In the genomic region with DNA sequence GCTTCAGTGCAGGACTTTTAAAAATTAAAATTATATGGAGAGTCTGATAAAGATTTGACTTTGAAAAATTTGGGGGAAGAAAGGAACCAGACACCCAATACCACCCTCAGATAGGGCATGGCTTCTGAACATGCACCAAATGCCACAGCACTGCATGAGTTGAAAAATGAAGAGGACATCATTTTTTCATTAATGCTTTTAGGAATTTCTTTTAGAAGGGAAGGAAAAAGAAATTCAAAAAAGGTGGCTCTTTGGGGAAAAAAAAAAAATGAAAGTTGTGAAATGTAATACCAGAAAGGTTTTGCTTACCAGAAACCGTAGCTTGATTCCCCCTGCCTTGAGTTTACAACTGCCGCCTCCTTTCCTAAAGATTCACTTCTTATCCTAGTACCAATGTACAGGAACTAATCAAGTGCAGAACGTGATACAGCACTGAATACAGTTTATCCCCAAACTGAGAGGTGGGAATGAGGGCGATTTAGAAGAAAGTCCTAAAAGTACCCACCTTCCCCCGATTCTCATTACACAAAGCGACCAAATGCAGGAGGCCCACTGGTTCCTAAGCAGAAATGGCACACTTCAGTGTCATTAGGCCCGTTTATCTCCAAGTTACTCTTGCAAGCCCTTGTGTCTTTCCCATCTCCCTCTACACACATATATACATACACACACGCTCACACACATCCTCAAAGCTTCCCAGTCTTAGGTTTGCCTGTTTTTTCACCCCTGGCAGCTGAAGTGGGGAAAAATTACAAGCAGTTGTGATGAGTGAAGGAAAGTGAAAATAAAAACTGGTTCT, we compare ENCODE assay signal across 1 cellular context.
TF ChIP-seq lines count a peak whose summit lies in the region.

No MANE protein-coding gene starts in this region.

TF ChIP-seq in HepG2, 621 proteins besides CTCF, POLR2A, EP300 and RAD21 (continues in another document):
- no peak for TF ChIP-seq GTF3A (CRISPR knock-in tag; conservative IDR thresholded peaks at IDR 0.05)
- no peak for TF ChIP-seq ZNF329 (CRISPR knock-in tag; IDR thresholded peaks at IDR 0.05; ENCODE audit: low read depth)
- TF ChIP-seq ZNF33A (CRISPR knock-in tag; IDR thresholded peaks at IDR 0.05; ENCODE audit: borderline replicate concordance): no peak
- TF ChIP-seq, protein P1, sequence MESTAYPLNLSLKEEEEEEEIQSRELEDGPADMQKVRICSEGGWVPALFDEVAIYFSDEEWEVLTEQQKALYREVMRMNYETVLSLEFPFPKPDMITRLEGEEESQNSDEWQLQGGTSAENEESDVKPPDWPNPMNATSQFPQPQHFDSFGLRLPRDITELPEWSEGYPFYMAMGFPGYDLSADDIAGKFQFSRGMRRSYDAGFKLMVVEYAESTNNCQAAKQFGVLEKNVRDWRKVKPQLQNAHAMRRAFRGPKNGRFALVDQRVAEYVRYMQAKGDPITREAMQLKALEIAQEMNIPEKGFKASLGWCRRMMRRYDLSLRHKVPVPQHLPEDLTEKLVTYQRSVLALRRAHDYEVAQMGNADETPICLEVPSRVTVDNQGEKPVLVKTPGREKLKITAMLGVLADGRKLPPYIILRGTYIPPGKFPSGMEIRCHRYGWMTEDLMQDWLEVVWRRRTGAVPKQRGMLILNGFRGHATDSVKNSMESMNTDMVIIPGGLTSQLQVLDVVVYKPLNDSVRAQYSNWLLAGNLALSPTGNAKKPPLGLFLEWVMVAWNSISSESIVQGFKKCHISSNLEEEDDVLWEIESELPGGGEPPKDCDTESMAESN (CRISPR knock-in tag; conservative IDR thresholded peaks at IDR 0.05): peak; percentile 62; the same call in 1 of the 2 replicates
- TF ChIP-seq TBP (CRISPR knock-in tag; IDR thresholded peaks at IDR 0.05): peak; percentile 75; the same call in 1 of the 2 replicates
- TF ChIP-seq, protein P2, sequence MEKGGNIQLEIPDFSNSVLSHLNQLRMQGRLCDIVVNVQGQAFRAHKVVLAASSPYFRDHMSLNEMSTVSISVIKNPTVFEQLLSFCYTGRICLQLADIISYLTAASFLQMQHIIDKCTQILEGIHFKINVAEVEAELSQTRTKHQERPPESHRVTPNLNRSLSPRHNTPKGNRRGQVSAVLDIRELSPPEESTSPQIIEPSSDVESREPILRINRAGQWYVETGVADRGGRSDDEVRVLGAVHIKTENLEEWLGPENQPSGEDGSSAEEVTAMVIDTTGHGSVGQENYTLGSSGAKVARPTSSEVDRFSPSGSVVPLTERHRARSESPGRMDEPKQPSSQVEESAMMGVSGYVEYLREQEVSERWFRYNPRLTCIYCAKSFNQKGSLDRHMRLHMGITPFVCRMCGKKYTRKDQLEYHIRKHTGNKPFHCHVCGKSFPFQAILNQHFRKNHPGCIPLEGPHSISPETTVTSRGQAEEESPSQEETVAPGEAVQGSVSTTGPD (CRISPR knock-in tag; IDR thresholded peaks at IDR 0.05): no peak
- TF ChIP-seq ZNF296 (CRISPR knock-in tag; conservative IDR thresholded peaks at IDR 0.05): no peak
- TF ChIP-seq, protein P3, sequence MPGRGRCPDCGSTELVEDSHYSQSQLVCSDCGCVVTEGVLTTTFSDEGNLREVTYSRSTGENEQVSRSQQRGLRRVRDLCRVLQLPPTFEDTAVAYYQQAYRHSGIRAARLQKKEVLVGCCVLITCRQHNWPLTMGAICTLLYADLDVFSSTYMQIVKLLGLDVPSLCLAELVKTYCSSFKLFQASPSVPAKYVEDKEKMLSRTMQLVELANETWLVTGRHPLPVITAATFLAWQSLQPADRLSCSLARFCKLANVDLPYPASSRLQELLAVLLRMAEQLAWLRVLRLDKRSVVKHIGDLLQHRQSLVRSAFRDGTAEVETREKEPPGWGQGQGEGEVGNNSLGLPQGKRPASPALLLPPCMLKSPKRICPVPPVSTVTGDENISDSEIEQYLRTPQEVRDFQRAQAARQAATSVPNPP (CRISPR knock-in tag; IDR thresholded peaks at IDR 0.05): peak; percentile 0; the same call in 1 of the 2 replicates
- peak; percentile 20; the same call in 1 of the 2 replicates for TF ChIP-seq FOSL2 (CRISPR knock-in tag; IDR thresholded peaks at IDR 0.05)
- TF ChIP-seq, protein P4, sequence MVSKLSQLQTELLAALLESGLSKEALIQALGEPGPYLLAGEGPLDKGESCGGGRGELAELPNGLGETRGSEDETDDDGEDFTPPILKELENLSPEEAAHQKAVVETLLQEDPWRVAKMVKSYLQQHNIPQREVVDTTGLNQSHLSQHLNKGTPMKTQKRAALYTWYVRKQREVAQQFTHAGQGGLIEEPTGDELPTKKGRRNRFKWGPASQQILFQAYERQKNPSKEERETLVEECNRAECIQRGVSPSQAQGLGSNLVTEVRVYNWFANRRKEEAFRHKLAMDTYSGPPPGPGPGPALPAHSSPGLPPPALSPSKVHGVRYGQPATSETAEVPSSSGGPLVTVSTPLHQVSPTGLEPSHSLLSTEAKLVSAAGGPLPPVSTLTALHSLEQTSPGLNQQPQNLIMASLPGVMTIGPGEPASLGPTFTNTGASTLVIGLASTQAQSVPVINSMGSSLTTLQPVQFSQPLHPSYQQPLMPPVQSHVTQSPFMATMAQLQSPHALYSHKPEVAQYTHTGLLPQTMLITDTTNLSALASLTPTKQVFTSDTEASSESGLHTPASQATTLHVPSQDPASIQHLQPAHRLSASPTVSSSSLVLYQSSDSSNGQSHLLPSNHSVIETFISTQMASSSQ (IDR thresholded peaks at IDR 0.05; ENCODE audit: low read depth): 0 out of 2 replicates have a peak, but pooled peaks have one; percentile 2
- TF ChIP-seq, protein P4 (CRISPR knock-in tag; IDR thresholded peaks at IDR 0.05; ENCODE audit: borderline replicate concordance): no peak
- TF ChIP-seq EEA1 (CRISPR knock-in tag; IDR thresholded peaks at IDR 0.05; ENCODE audit: borderline replicate concordance): no peak
- TF ChIP-seq, protein P5, sequence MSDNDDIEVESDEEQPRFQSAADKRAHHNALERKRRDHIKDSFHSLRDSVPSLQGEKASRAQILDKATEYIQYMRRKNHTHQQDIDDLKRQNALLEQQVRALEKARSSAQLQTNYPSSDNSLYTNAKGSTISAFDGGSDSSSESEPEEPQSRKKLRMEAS (IDR thresholded peaks at IDR 0.05): peak; percentile 40; the same call in 1 of the 2 replicates
- 0 out of 2 replicates have a peak, but pooled peaks have one; percentile 53 for TF ChIP-seq ZNF354B (CRISPR knock-in tag; IDR thresholded peaks at IDR 0.05)
- 0 out of 2 replicates have a peak, but pooled peaks have one; percentile 47 for TF ChIP-seq ZNF446 (CRISPR knock-in tag; IDR thresholded peaks at IDR 0.05)
- TF ChIP-seq, protein P6, sequence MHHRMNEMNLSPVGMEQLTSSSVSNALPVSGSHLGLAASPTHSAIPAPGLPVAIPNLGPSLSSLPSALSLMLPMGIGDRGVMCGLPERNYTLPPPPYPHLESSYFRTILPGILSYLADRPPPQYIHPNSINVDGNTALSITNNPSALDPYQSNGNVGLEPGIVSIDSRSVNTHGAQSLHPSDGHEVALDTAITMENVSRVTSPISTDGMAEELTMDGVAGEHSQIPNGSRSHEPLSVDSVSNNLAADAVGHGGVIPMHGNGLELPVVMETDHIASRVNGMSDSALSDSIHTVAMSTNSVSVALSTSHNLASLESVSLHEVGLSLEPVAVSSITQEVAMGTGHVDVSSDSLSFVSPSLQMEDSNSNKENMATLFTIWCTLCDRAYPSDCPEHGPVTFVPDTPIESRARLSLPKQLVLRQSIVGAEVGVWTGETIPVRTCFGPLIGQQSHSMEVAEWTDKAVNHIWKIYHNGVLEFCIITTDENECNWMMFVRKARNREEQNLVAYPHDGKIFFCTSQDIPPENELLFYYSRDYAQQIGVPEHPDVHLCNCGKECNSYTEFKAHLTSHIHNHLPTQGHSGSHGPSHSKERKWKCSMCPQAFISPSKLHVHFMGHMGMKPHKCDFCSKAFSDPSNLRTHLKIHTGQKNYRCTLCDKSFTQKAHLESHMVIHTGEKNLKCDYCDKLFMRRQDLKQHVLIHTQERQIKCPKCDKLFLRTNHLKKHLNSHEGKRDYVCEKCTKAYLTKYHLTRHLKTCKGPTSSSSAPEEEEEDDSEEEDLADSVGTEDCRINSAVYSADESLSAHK (CRISPR knock-in tag; IDR thresholded peaks at IDR 0.05; ENCODE audit: borderline replicate concordance): no peak
- peak; percentile 0 for TF ChIP-seq RBFOX2 (IDR thresholded peaks at IDR 0.05; ENCODE audit: low read depth, low read length)
- TF ChIP-seq AKAP8 (CRISPR knock-in tag; IDR thresholded peaks at IDR 0.05): 0 out of 2 replicates have a peak, but pooled peaks have one; percentile 58
- TF ChIP-seq SP140L (CRISPR knock-in tag; IDR thresholded peaks at IDR 0.05; ENCODE audit: borderline replicate concordance): no peak
- TF ChIP-seq HES4 (CRISPR knock-in tag; IDR thresholded peaks at IDR 0.05; ENCODE audit: borderline replicate concordance): no peak
- TF ChIP-seq JARID2 (CRISPR knock-in tag; IDR thresholded peaks at IDR 0.05; ENCODE audit: insufficient replicate concordance): no peak
- TF ChIP-seq SRSF4 (IDR thresholded peaks at IDR 0.05; ENCODE audit: low read depth, low read length, poor library complexity, severe bottlenecking): peak; percentile 91
- no peak for TF ChIP-seq FOXA1 (IDR thresholded peaks at IDR 0.05)
- TF ChIP-seq FOXA1 (CRISPR knock-in tag; IDR thresholded peaks at IDR 0.05): no peak
- peak; percentile 70; the same call in 1 of the 2 replicates for TF ChIP-seq TEAD2 (CRISPR knock-in tag; IDR thresholded peaks at IDR 0.05)
- 0 out of 2 replicates have a peak, but pooled peaks have one; percentile 8 for TF ChIP-seq FOXK1 (CRISPR knock-in tag; IDR thresholded peaks at IDR 0.05; ENCODE audit: borderline replicate concordance, low read depth)
- no peak for TF ChIP-seq PHB2 (IDR thresholded peaks at IDR 0.05; ENCODE audit: partially characterized antibody)
- TF ChIP-seq ZNF121 (CRISPR knock-in tag; IDR thresholded peaks at IDR 0.05): no peak
- TF ChIP-seq ZNF709 (CRISPR knock-in tag; IDR thresholded peaks at IDR 0.05): peak; percentile 39; the same call in 1 of the 2 replicates
- no peak for TF ChIP-seq KAT8 (CRISPR knock-in tag; IDR thresholded peaks at IDR 0.05)
- TF ChIP-seq, protein P7, sequence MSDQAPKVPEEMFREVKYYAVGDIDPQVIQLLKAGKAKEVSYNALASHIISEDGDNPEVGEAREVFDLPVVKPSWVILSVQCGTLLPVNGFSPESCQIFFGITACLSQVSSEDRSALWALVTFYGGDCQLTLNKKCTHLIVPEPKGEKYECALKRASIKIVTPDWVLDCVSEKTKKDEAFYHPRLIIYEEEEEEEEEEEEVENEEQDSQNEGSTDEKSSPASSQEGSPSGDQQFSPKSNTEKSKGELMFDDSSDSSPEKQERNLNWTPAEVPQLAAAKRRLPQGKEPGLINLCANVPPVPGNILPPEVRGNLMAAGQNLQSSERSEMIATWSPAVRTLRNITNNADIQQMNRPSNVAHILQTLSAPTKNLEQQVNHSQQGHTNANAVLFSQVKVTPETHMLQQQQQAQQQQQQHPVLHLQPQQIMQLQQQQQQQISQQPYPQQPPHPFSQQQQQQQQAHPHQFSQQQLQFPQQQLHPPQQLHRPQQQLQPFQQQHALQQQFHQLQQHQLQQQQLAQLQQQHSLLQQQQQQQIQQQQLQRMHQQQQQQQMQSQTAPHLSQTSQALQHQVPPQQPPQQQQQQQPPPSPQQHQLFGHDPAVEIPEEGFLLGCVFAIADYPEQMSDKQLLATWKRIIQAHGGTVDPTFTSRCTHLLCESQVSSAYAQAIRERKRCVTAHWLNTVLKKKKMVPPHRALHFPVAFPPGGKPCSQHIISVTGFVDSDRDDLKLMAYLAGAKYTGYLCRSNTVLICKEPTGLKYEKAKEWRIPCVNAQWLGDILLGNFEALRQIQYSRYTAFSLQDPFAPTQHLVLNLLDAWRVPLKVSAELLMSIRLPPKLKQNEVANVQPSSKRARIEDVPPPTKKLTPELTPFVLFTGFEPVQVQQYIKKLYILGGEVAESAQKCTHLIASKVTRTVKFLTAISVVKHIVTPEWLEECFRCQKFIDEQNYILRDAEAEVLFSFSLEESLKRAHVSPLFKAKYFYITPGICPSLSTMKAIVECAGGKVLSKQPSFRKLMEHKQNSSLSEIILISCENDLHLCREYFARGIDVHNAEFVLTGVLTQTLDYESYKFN (CRISPR knock-in tag; conservative IDR thresholded peaks at IDR 0.05): 0 out of 2 replicates have a peak, but pooled peaks have one; percentile 13
- no peak for TF ChIP-seq HNF4A (CRISPR knock-in tag; IDR thresholded peaks at IDR 0.05)
- TF ChIP-seq, protein P8, sequence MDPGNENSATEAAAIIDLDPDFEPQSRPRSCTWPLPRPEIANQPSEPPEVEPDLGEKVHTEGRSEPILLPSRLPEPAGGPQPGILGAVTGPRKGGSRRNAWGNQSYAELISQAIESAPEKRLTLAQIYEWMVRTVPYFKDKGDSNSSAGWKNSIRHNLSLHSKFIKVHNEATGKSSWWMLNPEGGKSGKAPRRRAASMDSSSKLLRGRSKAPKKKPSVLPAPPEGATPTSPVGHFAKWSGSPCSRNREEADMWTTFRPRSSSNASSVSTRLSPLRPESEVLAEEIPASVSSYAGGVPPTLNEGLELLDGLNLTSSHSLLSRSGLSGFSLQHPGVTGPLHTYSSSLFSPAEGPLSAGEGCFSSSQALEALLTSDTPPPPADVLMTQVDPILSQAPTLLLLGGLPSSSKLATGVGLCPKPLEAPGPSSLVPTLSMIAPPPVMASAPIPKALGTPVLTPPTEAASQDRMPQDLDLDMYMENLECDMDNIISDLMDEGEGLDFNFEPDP (CRISPR knock-in tag; conservative IDR thresholded peaks at IDR 0.05): peak; percentile 86; the same call in 1 of the 2 replicates
- peak; percentile 54 for TF ChIP-seq CCAR2 (optimal IDR thresholded peaks at IDR 0.05; ENCODE audit: low read depth, low read length)
- TF ChIP-seq HMG20A (CRISPR knock-in tag; IDR thresholded peaks at IDR 0.05; ENCODE audit: borderline replicate concordance): no peak
- TF ChIP-seq SATB2 (CRISPR knock-in tag; IDR thresholded peaks at IDR 0.05): peak; percentile 55; the same call in 1 of the 2 replicates
- TF ChIP-seq ZSCAN30 (CRISPR knock-in tag; IDR thresholded peaks at IDR 0.05): peak; percentile 25; the same call in 1 of the 2 replicates
- TF ChIP-seq, protein P9, sequence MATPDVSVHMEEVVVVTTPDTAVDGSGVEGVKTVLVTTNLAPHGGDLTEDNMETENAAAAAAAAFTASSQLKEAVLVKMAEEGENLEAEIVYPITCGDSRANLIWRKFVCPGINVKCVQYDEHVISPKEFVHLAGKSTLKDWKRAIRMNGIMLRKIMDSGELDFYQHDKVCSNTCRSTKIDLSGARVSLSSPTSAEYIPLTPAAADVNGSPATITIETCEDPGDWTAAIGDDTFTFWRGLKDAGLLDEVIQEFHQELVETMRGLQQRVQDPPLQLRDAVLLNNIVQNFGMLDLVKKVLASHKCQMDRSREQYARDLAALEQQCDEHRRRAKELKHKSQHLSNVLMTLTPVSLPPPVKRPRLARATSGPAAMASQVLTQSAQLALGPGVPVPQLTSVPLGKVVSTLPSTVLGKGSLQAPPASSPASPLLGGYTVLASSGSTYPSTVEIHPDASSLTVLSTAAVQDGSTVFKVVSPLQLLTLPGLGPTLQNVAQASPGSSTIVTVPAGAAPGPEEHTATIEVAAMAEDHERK (CRISPR knock-in tag; IDR thresholded peaks at IDR 0.05; ENCODE audit: low read depth): 0 out of 2 replicates have a peak, but pooled peaks have one; percentile 12
- TF ChIP-seq CENPX (CRISPR knock-in tag; IDR thresholded peaks at IDR 0.05): no peak
